17 cellular contexts compared by ENCODE assay signal in the genomic region with DNA sequence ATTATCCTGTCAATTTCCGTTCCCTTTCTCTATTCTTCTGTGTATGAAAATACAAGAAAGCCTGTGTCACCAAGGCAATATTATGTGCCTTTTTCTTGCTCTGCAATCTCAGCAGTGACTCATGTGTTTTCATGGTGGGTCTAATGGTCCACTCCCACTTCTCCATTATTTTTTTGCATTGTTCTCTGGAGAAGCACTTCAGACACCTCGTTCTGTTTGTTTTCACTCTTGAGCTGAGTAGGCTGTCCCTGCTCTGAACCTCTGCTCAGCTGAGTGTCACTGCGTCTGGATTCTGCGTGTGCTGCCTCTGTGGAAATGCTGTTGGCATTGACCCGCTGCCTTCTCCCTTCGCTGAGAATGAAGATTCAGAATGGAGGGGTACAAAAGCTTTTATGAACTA.
DNase-seq lines count a peak whose midpoint lies in the region; ATAC-seq and TF ChIP-seq lines count a peak whose summit lies in the region.
"Had no signal": no experiment of that assay in that cellular context is flagged by ENCODE, and none has a peak within 500 bp of the region (broad histone marks: within the 10 kb centered on the region; RNA-seq: fewer than 3 reads in every experiment).

No MANE protein-coding gene starts in this region.

- peaks cover 10% of the 10 kb centered on the region for H3K36me3 Mint-ChIP-seq in neural crest cell (ENCODE audit: low read depth)
- H3K36me3 Mint-ChIP-seq in stimulated activated effector memory CD8-positive, alpha-beta T cell treated with anti-CD3 and anti-CD28 coated beads, Interleukin-12 subunit alpha, Interleukin-12 subunit beta, amount 100 ng/mL, for 72 hours: peaks cover 7% of the 10 kb centered on the region

- peaks cover 59% of the 10 kb centered on the region for H3K4me1 ChIP-seq in HUES48 (ENCODE audit: control insufficient read depth, insufficient read depth, low read length)

- H3K9ac ChIP-seq in HUES48 (ENCODE audit: low read depth, low read length): no peak overlapping the region

- no peak for TF ChIP-seq CTCF in brain microvascular endothelial cell (IDR thresholded peaks at IDR 0.05; ENCODE audit: low read depth, low read length, missing control alignments)
- no peak for TF ChIP-seq CTCF in neural crest cell (conservative IDR thresholded peaks at IDR 0.05)
- no peak for TF ChIP-seq CTCF in GM13977 (IDR thresholded peaks at IDR 0.05; ENCODE audit: extremely low read depth, insufficient read depth, missing control alignments)

- H3K4me3 Mint-ChIP-seq in neural crest cell: no peak overlapping the region
- no peak overlapping the region for H3K4me3 Mint-ChIP-seq in stimulated activated effector memory CD8-positive, alpha-beta T cell treated with anti-CD3 and anti-CD28 coated beads, Interleukin-12 subunit alpha, Interleukin-12 subunit beta, amount 100 ng/mL, for 72 hours
- H3K4me3 Mint-ChIP-seq: CD14-positive monocyte, HFFc6 had no signal

- H3K4me3 ChIP-seq in HUES48 (ENCODE audit: low read depth, low read length) (no peak overlapping the region), brain microvascular endothelial cell (ENCODE audit: low read depth, low read length) (no peak overlapping the region), H7 (ENCODE audit: insufficient read depth, low read depth, low read length) (no peak overlapping the region)
- H3K4me3 ChIP-seq: hepatocyte, smooth muscle cell, testis had no signal

- H3K9me3 Mint-ChIP-seq in neural crest cell: no peaks in the 10 kb centered on the region
- no peaks in the 10 kb centered on the region for H3K9me3 Mint-ChIP-seq in stimulated activated effector memory CD8-positive, alpha-beta T cell treated with anti-CD3 and anti-CD28 coated beads, Interleukin-12 subunit alpha, Interleukin-12 subunit beta, amount 100 ng/mL, for 72 hours
- H3K9me3 Mint-ChIP-seq: CD14-positive monocyte, HFFc6 had no signal

- DNase-seq in NCI-H2107 treated with DMSO at 0.1 percent for 48 hours (lab: John Stamatoyannopoulos, UW; ENCODE audit: unreplicated experiment): peak; percentile 55
- DNase-seq in brain microvascular endothelial cell: peak; percentile 65
- no peak for DNase-seq in neural crest cell (ENCODE audit: low read depth, low spot score)
- no peak for DNase-seq in H7
- DNase-seq in GM13977 (ENCODE audit: low spot score): no peak
- DNase-seq in glomerular visceral epithelial cell (ENCODE audit: extremely low spot score): no peak
- DNase-seq in stimulated activated effector memory CD8-positive, alpha-beta T cell treated with anti-CD3 and anti-CD28 coated beads, Interleukin-12 subunit alpha, Interleukin-12 subunit beta, amount 100 ng/mL, for 72 hours (ENCODE audit: low spot score in 2 of 2): no peak
- DNase-seq: activated CD4-positive, alpha-beta T cell treated with anti-CD3 and anti-CD28 coated beads for 48 hours; activated T-cell treated with anti-CD3 and anti-CD28 coated beads, Interleukin-2, amount 50 U/mL, for 1 hour; HFFc6; NCI-H2081; T-helper 1 cell; testis had no signal

- peak overlapping the region; percentile 40 for H3K27ac Mint-ChIP-seq in neural crest cell (ENCODE audit: unreplicated experiment)
- H3K27ac Mint-ChIP-seq in stimulated activated effector memory CD8-positive, alpha-beta T cell treated with anti-CD3 and anti-CD28 coated beads, Interleukin-12 subunit alpha, Interleukin-12 subunit beta, amount 100 ng/mL, for 72 hours: no peak overlapping the region
- H3K27ac Mint-ChIP-seq: HFFc6 had no signal

- H3K27me3 Mint-ChIP-seq in neural crest cell (ENCODE audit: low read depth): no peaks in the 10 kb centered on the region

- peaks cover 51% of the 10 kb centered on the region for H3K4me1 Mint-ChIP-seq in neural crest cell
- H3K4me1 Mint-ChIP-seq in stimulated activated effector memory CD8-positive, alpha-beta T cell treated with anti-CD3 and anti-CD28 coated beads, Interleukin-12 subunit alpha, Interleukin-12 subunit beta, amount 100 ng/mL, for 72 hours: peaks cover 37% of the 10 kb centered on the region

- peak overlapping the region; percentile 10 for H3K27ac ChIP-seq in HUES48 (ENCODE audit: low read depth, low read length)
- peak overlapping the region; percentile 38 for H3K27ac ChIP-seq in brain microvascular endothelial cell
- H3K27ac ChIP-seq: hepatocyte, testis had no signal

- in situ Hi-C loops in brain microvascular endothelial cell (cut with HindIII; ENCODE audit: low pct_ligation_motif_present, low sequenced_read_pairs) (no loop called here), GM13977 (cut with MboI; ENCODE audit: low pct_unique_long_range_greater_than_20kb, low sequenced_read_pairs, unreplicated experiment) (no loop called here)

- no peaks in the 10 kb centered on the region for H3K9me3 ChIP-seq in HUES48 (ENCODE audit: control insufficient read depth, insufficient read depth, low read length)
- H3K9me3 ChIP-seq: testis had no signal

- H3K36me3 ChIP-seq in HUES48 (ENCODE audit: control insufficient read depth, insufficient read depth, low read length): peaks cover 8% of the 10 kb centered on the region; the same call in 1 of the 2 replicates
- H3K36me3 ChIP-seq in brain microvascular endothelial cell (replicated peaks): no peaks in the 10 kb centered on the region
- H3K36me3 ChIP-seq in H7 (replicated peaks; ENCODE audit: control insufficient read depth, insufficient read depth, low read length): no peaks in the 10 kb centered on the region

- no peak for ATAC-seq in stimulated activated effector memory CD8-positive, alpha-beta T cell treated with anti-CD3 and anti-CD28 coated beads, Interleukin-12 subunit alpha, Interleukin-12 subunit beta, amount 100 ng/mL, for 72 hours

- H3K27me3 ChIP-seq in HUES48 (ENCODE audit: control insufficient read depth, insufficient read depth, low read length) (no peaks in the 10 kb centered on the region), brain microvascular endothelial cell (replicated peaks) (no peaks in the 10 kb centered on the region), H7 (ENCODE audit: control insufficient read depth, insufficient read depth, low read length) (no peaks in the 10 kb centered on the region)
- H3K27me3 ChIP-seq: hepatocyte, testis had no signal

Comparison
In these comparisons a context has a peak if more than half of its experiments do, and no peak if none do; other contexts are left out.
1. DNase-seq: peak in NCI-H2107 treated with DMSO at 0.1 percent for 48 hours (single experiment) and brain microvascular endothelial cell (single experiment); none in neural crest cell (single experiment), H7 (single experiment), GM13977 (single experiment), glomerular visceral epithelial cell (single experiment) and stimulated activated effector memory CD8-positive, alpha-beta T cell treated with anti-CD3 and anti-CD28 coated beads, Interleukin-12 subunit alpha, Interleukin-12 subunit beta, amount 100 ng/mL, for 72 hours (0 of 2).